In the genomic region with DNA sequence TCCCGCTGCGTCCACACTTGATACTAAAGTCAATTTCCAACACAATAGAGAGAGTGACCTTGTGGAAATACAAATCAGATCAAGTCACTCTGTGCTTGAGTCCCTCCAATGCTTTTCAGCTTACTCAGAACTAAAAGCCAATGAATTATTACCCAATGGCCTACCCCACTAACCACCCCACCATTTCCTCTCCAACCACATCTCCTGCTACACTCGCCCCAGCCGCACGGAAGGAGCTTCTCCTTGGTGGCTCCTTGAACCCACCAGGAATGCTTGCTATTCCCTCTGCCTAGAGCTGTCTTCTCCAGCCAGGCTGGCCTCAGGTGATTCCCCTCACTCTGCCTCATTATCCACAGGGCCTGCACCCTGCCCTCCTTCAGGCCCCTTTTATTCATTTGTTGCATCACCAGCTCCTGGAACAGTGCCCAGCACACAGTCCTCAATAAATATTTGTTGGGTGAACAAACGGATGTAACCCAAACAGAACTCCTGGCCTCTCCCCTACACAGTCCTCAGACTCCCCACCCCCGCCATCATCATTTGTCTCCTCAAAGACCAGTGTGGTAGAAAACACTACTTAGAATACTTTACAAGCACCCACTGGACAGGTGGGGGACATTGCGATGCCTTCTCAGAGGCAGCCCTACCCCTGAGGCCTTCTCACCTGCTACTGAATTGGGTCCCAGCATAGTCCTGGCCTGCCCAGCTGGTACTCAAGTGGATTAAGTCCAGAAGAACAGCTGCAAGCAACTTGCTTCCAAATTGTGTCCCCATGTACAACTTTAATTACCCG, we compare ENCODE assay signal across 1 cellular context.
TF ChIP-seq lines count a peak whose summit lies in the region.

No MANE protein-coding gene starts in this region.

TF ChIP-seq in HepG2, 621 proteins besides CTCF, POLR2A, EP300 and RAD21 (continued from another document and continues in another):
- TF ChIP-seq, protein P1, sequence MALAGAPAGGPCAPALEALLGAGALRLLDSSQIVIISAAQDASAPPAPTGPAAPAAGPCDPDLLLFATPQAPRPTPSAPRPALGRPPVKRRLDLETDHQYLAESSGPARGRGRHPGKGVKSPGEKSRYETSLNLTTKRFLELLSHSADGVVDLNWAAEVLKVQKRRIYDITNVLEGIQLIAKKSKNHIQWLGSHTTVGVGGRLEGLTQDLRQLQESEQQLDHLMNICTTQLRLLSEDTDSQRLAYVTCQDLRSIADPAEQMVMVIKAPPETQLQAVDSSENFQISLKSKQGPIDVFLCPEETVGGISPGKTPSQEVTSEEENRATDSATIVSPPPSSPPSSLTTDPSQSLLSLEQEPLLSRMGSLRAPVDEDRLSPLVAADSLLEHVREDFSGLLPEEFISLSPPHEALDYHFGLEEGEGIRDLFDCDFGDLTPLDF (CRISPR knock-in tag; IDR thresholded peaks at IDR 0.05), result no peak
- TF ChIP-seq AGO2 (optimal IDR thresholded peaks at IDR 0.05; ENCODE audit: low read depth, low read length), result no peak
- peak; percentile 81; the same call in 1 of the 2 replicates for TF ChIP-seq ZBTB20 (CRISPR knock-in tag; IDR thresholded peaks at IDR 0.05; ENCODE audit: borderline replicate concordance, low read depth)
- TF ChIP-seq TCF12 (IDR thresholded peaks at IDR 0.05), result no peak
- TF ChIP-seq TCF12 (CRISPR knock-in tag; IDR thresholded peaks at IDR 0.05), result no peak
- TF ChIP-seq, protein P2, sequence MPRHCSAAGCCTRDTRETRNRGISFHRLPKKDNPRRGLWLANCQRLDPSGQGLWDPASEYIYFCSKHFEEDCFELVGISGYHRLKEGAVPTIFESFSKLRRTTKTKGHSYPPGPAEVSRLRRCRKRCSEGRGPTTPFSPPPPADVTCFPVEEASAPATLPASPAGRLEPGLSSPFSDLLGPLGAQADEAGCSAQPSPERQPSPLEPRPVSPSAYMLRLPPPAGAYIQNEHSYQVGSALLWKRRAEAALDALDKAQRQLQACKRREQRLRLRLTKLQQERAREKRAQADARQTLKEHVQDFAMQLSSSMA (CRISPR knock-in tag; IDR thresholded peaks at IDR 0.05), result no peak
- TF ChIP-seq ZFP1 (CRISPR knock-in tag; IDR thresholded peaks at IDR 0.05), result 0 out of 2 replicates have a peak, but pooled peaks have one; percentile 61
- TF ChIP-seq, protein P3, sequence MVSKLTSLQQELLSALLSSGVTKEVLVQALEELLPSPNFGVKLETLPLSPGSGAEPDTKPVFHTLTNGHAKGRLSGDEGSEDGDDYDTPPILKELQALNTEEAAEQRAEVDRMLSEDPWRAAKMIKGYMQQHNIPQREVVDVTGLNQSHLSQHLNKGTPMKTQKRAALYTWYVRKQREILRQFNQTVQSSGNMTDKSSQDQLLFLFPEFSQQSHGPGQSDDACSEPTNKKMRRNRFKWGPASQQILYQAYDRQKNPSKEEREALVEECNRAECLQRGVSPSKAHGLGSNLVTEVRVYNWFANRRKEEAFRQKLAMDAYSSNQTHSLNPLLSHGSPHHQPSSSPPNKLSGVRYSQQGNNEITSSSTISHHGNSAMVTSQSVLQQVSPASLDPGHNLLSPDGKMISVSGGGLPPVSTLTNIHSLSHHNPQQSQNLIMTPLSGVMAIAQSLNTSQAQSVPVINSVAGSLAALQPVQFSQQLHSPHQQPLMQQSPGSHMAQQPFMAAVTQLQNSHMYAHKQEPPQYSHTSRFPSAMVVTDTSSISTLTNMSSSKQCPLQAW (CRISPR knock-in tag; IDR thresholded peaks at IDR 0.05), result peak; percentile 91
- TF ChIP-seq, protein P4, sequence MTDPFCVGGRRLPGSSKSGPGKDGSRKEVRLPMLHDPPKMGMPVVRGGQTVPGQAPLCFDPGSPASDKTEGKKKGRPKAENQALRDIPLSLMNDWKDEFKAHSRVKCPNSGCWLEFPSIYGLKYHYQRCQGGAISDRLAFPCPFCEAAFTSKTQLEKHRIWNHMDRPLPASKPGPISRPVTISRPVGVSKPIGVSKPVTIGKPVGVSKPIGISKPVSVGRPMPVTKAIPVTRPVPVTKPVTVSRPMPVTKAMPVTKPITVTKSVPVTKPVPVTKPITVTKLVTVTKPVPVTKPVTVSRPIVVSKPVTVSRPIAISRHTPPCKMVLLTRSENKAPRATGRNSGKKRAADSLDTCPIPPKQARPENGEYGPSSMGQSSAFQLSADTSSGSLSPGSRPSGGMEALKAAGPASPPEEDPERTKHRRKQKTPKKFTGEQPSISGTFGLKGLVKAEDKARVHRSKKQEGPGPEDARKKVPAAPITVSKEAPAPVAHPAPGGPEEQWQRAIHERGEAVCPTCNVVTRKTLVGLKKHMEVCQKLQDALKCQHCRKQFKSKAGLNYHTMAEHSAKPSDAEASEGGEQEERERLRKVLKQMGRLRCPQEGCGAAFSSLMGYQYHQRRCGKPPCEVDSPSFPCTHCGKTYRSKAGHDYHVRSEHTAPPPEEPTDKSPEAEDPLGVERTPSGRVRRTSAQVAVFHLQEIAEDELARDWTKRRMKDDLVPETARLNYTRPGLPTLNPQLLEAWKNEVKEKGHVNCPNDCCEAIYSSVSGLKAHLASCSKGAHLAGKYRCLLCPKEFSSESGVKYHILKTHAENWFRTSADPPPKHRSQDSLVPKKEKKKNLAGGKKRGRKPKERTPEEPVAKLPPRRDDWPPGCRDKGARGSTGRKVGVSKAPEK (CRISPR knock-in tag; IDR thresholded peaks at IDR 0.05; ENCODE audit: borderline replicate concordance), result no peak
- 0 out of 2 replicates have a peak, but pooled peaks have one; percentile 34 for TF ChIP-seq ZMAT3 (CRISPR knock-in tag; conservative IDR thresholded peaks at IDR 0.05)
- TF ChIP-seq MXD4 (CRISPR knock-in tag; IDR thresholded peaks at IDR 0.05), result no peak
- TF ChIP-seq HOXA7 (CRISPR knock-in tag; IDR thresholded peaks at IDR 0.05), result no peak
- TF ChIP-seq SALL1 (CRISPR knock-in tag; IDR thresholded peaks at IDR 0.05), result peak; percentile 94
- TF ChIP-seq FIP1L1 (IDR thresholded peaks at IDR 0.05; ENCODE audit: borderline replicate concordance, insufficient read depth, low read depth, low read length), result no peak
- TF ChIP-seq, protein P5, sequence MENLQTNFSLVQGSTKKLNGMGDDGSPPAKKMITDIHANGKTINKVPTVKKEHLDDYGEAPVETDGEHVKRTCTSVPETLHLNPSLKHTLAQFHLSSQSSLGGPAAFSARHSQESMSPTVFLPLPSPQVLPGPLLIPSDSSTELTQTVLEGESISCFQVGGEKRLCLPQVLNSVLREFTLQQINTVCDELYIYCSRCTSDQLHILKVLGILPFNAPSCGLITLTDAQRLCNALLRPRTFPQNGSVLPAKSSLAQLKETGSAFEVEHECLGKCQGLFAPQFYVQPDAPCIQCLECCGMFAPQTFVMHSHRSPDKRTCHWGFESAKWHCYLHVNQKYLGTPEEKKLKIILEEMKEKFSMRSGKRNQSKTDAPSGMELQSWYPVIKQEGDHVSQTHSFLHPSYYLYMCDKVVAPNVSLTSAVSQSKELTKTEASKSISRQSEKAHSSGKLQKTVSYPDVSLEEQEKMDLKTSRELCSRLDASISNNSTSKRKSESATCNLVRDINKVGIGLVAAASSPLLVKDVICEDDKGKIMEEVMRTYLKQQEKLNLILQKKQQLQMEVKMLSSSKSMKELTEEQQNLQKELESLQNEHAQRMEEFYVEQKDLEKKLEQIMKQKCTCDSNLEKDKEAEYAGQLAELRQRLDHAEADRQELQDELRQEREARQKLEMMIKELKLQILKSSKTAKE (CRISPR knock-in tag; IDR thresholded peaks at IDR 0.05; ENCODE audit: borderline replicate concordance), result peak; percentile 94
- TF ChIP-seq, protein P6, sequence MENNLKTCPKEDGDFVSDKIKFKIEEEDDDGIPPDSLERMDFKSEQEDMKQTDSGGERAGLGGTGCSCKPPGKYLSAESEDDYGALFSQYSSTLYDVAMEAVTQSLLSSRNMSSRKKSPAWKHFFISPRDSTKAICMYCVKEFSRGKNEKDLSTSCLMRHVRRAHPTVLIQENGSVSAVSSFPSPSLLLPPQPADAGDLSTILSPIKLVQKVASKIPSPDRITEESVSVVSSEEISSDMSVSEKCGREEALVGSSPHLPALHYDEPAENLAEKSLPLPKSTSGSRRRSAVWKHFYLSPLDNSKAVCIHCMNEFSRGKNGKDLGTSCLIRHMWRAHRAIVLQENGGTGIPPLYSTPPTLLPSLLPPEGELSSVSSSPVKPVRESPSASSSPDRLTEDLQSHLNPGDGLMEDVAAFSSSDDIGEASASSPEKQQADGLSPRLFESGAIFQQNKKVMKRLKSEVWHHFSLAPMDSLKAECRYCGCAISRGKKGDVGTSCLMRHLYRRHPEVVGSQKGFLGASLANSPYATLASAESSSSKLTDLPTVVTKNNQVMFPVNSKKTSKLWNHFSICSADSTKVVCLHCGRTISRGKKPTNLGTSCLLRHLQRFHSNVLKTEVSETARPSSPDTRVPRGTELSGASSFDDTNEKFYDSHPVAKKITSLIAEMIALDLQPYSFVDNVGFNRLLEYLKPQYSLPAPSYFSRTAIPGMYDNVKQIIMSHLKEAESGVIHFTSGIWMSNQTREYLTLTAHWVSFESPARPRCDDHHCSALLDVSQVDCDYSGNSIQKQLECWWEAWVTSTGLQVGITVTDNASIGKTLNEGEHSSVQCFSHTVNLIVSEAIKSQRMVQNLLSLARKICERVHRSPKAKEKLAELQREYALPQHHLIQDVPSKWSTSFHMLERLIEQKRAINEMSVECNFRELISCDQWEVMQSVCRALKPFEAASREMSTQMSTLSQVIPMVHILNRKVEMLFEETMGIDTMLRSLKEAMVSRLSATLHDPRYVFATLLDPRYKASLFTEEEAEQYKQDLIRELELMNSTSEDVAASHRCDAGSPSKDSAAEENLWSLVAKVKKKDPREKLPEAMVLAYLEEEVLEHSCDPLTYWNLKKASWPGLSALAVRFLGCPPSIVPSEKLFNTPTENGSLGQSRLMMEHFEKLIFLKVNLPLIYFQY (CRISPR knock-in tag; IDR thresholded peaks at IDR 0.05; ENCODE audit: borderline replicate concordance), result peak; percentile 76; the same call in 1 of the 2 replicates
- no peak for TF ChIP-seq ARHGAP35 (CRISPR knock-in tag; IDR thresholded peaks at IDR 0.05; ENCODE audit: borderline replicate concordance)
- TF ChIP-seq MYNN (CRISPR knock-in tag; IDR thresholded peaks at IDR 0.05; ENCODE audit: low read depth), result no peak; the same call in 1 of the 2 replicates
- peak; percentile 83; the same call in 1 of the 2 replicates for TF ChIP-seq KAT7 (CRISPR knock-in tag; IDR thresholded peaks at IDR 0.05; ENCODE audit: borderline replicate concordance)
- no peak; the same call in 1 of the 2 replicates for TF ChIP-seq AHR (CRISPR knock-in tag; IDR thresholded peaks at IDR 0.05)
- TF ChIP-seq ARID2 (CRISPR knock-in tag; IDR thresholded peaks at IDR 0.05; ENCODE audit: borderline replicate concordance), result 0 out of 2 replicates have a peak, but pooled peaks have one; percentile 44
- TF ChIP-seq ADNP (CRISPR knock-in tag; IDR thresholded peaks at IDR 0.05), result no peak
- no peak for TF ChIP-seq HCFC1 (IDR thresholded peaks at IDR 0.05; ENCODE audit: low read depth, low read length)
- peak; percentile 96 for TF ChIP-seq MED1 (CRISPR knock-in tag; IDR thresholded peaks at IDR 0.05)
- TF ChIP-seq ZNF644 (CRISPR knock-in tag; IDR thresholded peaks at IDR 0.05; ENCODE audit: low read depth), result peak; percentile 57; the same call in 1 of the 2 replicates
- TF ChIP-seq PCBP2 (optimal IDR thresholded peaks at IDR 0.05; ENCODE audit: low read depth, low read length, poor library complexity, severe bottlenecking), result no peak
- TF ChIP-seq GFI1 (CRISPR knock-in tag; IDR thresholded peaks at IDR 0.05; ENCODE audit: borderline replicate concordance), result peak; percentile 90
- no peak for TF ChIP-seq ZFAT (CRISPR knock-in tag; conservative IDR thresholded peaks at IDR 0.05)
- TF ChIP-seq RBAK (CRISPR knock-in tag; IDR thresholded peaks at IDR 0.05), result no peak
- no peak for TF ChIP-seq MED13 (CRISPR knock-in tag; IDR thresholded peaks at IDR 0.05)
- TF ChIP-seq, protein P7, sequence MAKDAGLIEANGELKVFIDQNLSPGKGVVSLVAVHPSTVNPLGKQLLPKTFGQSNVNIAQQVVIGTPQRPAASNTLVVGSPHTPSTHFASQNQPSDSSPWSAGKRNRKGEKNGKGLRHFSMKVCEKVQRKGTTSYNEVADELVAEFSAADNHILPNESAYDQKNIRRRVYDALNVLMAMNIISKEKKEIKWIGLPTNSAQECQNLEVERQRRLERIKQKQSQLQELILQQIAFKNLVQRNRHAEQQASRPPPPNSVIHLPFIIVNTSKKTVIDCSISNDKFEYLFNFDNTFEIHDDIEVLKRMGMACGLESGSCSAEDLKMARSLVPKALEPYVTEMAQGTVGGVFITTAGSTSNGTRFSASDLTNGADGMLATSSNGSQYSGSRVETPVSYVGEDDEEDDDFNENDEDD (CRISPR knock-in tag; IDR thresholded peaks at IDR 0.05; ENCODE audit: borderline replicate concordance), result no peak; the same call in 1 of the 2 replicates
- peak; percentile 86; the same call in 1 of the 2 replicates for TF ChIP-seq ZNF878 (CRISPR knock-in tag; IDR thresholded peaks at IDR 0.05)
- TF ChIP-seq, protein P8, sequence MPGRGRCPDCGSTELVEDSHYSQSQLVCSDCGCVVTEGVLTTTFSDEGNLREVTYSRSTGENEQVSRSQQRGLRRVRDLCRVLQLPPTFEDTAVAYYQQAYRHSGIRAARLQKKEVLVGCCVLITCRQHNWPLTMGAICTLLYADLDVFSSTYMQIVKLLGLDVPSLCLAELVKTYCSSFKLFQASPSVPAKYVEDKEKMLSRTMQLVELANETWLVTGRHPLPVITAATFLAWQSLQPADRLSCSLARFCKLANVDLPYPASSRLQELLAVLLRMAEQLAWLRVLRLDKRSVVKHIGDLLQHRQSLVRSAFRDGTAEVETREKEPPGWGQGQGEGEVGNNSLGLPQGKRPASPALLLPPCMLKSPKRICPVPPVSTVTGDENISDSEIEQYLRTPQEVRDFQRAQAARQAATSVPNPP (CRISPR knock-in tag; IDR thresholded peaks at IDR 0.05), result peak; percentile 50; the same call in 1 of the 2 replicates
- 0 out of 2 replicates have a peak, but pooled peaks have one; percentile 18 for TF ChIP-seq FOXC1 (CRISPR knock-in tag; IDR thresholded peaks at IDR 0.05; ENCODE audit: borderline replicate concordance)
- TF ChIP-seq, protein P9, sequence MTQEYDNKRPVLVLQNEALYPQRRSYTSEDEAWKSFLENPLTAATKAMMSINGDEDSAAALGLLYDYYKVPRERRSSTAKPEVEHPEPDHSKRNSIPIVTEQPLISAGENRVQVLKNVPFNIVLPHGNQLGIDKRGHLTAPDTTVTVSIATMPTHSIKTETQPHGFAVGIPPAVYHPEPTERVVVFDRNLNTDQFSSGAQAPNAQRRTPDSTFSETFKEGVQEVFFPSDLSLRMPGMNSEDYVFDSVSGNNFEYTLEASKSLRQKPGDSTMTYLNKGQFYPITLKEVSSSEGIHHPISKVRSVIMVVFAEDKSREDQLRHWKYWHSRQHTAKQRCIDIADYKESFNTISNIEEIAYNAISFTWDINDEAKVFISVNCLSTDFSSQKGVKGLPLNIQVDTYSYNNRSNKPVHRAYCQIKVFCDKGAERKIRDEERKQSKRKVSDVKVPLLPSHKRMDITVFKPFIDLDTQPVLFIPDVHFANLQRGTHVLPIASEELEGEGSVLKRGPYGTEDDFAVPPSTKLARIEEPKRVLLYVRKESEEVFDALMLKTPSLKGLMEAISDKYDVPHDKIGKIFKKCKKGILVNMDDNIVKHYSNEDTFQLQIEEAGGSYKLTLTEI (CRISPR knock-in tag; conservative IDR thresholded peaks at IDR 0.05), result no peak
- no peak for TF ChIP-seq NAIF1 (CRISPR knock-in tag; IDR thresholded peaks at IDR 0.05; ENCODE audit: borderline replicate concordance)
- TF ChIP-seq, protein P10, sequence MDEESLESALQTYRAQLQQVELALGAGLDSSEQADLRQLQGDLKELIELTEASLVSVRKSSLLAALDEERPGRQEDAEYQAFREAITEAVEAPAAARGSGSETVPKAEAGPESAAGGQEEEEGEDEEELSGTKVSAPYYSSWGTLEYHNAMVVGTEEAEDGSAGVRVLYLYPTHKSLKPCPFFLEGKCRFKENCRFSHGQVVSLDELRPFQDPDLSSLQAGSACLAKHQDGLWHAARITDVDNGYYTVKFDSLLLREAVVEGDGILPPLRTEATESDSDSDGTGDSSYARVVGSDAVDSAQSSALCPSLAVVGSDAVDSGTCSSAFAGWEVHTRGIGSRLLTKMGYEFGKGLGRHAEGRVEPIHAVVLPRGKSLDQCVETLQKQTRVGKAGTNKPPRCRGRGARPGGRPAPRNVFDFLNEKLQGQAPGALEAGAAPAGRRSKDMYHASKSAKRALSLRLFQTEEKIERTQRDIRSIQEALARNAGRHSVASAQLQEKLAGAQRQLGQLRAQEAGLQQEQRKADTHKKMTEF (CRISPR knock-in tag; IDR thresholded peaks at IDR 0.05), result peak; percentile 92
- TF ChIP-seq CCAR2 (optimal IDR thresholded peaks at IDR 0.05; ENCODE audit: low read depth, low read length), result no peak
